In the genomic region with DNA sequence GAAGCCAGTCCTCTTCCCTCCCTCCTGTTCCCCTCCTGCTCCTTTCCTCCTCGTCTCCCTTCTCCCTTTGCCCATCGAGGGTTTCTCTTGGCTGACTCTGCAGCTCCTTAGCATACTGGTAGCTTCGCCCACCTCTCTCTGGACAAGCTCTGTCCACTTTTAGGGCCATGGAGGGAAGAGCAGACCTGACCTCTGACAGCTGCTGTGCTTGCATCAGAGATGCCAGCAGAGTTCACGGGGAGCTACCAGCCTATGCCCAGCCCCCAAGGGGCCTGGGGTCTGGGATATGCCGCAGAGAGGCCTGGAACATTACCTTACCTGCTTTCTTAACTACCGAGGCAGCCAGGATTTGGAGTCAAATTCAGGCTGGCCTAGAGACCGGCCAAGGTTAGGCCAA, we compare ENCODE assay signal across 13 cellular contexts. TPM values are rescaled to one million over a fixed set of nuclear protein-coding genes. Genes with fewer than 3 reads are reported as not detected.
A peak's percentile ranks its signal among the peaks of the same experiment; 100 is the strongest.
DNase-seq lines count a peak whose midpoint lies in the region; ATAC-seq and TF ChIP-seq lines count a peak whose summit lies in the region.
"Had no signal": no experiment of that assay in that cellular context is flagged by ENCODE, and none has a peak within 500 bp of the region (broad histone marks: within the 10 kb centered on the region; RNA-seq: fewer than 3 reads in every experiment).

No MANE protein-coding gene starts in this region.

- H3K4me2 ChIP-seq in GM23248 (ENCODE audit: unreplicated experiment), result no peak overlapping the region
- H3K4me2 ChIP-seq: hepatocyte had no signal

- TF ChIP-seq EP300 in sigmoid colon (IDR thresholded peaks at IDR 0.05), result no peak

- DNase-seq in adipocyte (ENCODE audit: low read depth) (no peak), sigmoid colon (no peak), HAP-1 (ENCODE audit: low spot score in 2 of 2) (no peak), GM23248 (no peak), BE2C (no peak)
- DNase-seq: activated CD4-positive, alpha-beta T cell treated with anti-CD3 and anti-CD28 coated beads, Interleukin-2, amount 50 U/mL, for 4 hours; activated gamma-delta T cell treated with Interleukin-2 at 50 U/mL for 16 hours; transverse colon had no signal

- H3K9me3 ChIP-seq in adipocyte (ENCODE audit: control insufficient read depth, low read length) (no peaks in the 10 kb centered on the region), sigmoid colon (no peaks in the 10 kb centered on the region), HAP-1 (no peaks in the 10 kb centered on the region), GM23248 (ENCODE audit: low read depth) (no peaks in the 10 kb centered on the region), BE2C (no peaks in the 10 kb centered on the region)
- H3K9me3 ChIP-seq: transverse colon had no signal

- no peaks in the 10 kb centered on the region for H3K9me2 ChIP-seq in GM23248 (ENCODE audit: insufficient read depth)

- H3K27me3 ChIP-seq in adipocyte (replicated peaks; ENCODE audit: control insufficient read depth, insufficient read depth, low read length) (no peaks in the 10 kb centered on the region), layer of hippocampus (ENCODE audit: control insufficient read depth, insufficient read depth, low read length) (no peaks in the 10 kb centered on the region), sigmoid colon (no peaks in the 10 kb centered on the region), HAP-1 (ENCODE audit: low read depth) (no peaks in the 10 kb centered on the region), GM23248 (replicated peaks; ENCODE audit: insufficient read depth) (no peaks in the 10 kb centered on the region), BE2C (no peaks in the 10 kb centered on the region)
- H3K27me3 ChIP-seq: transverse colon had no signal

- in situ Hi-C loops in HAP-1 (cut with MboI; ENCODE audit: low sequenced_read_pairs) (no loop called here), GM23248 (cut with MboI) (no loop called here)

- no peaks in the 10 kb centered on the region for H4K20me1 ChIP-seq in GM23248 (ENCODE audit: insufficient read depth)

- peaks cover 13% of the 10 kb centered on the region; the same call in 1 of the 2 replicates for H3F3A ChIP-seq in GM23248 (ENCODE audit: insufficient read depth)

- H3K4me3 ChIP-seq in adipocyte (ENCODE audit: low read length) (no peak overlapping the region), sigmoid colon (no peak overlapping the region), HAP-1 (no peak overlapping the region), GM23248 (no peak overlapping the region), BE2C (ENCODE audit: low read depth, low read length) (no peak overlapping the region)
- H3K4me3 ChIP-seq: hepatocyte, transverse colon had no signal

- H3K9ac ChIP-seq in adipocyte (ENCODE audit: low read length) (peak overlapping the region; percentile 43), GM23248 (no peak overlapping the region)

- WGBS in sigmoid colon, 2 donors, result 83% methylated on average over 7 of the region's 7 CpGs
- WGBS in GM23248 (ENCODE audit: low coverage in 1 of 2, low lambda C conversion rate in 2 of 2, missing lambda C conversion rate in 2 of 2), 2 experiments, result 72% methylated on average over 7 of the region's 7 CpGs

- TF ChIP-seq CTCF in C4-2B (conservative IDR thresholded peaks at IDR 0.05) (no peak), sigmoid colon (IDR thresholded peaks at IDR 0.05) (no peak), BE2C (IDR thresholded peaks at IDR 0.05; ENCODE audit: low read depth, low read length) (no peak)

- peaks cover 78% of the 10 kb centered on the region for H3K36me3 ChIP-seq in adipocyte (ENCODE audit: control insufficient read depth, insufficient read depth, low read length, severe bottlenecking)
- peaks cover 0 to 53% (median 16%) of the 10 kb centered on the region in 4 donors for H3K36me3 ChIP-seq in sigmoid colon
- no peaks in the 10 kb centered on the region; the same call in 1 of the 2 replicates for H3K36me3 ChIP-seq in HAP-1 (replicated peaks)
- H3K36me3 ChIP-seq in GM23248 (ENCODE audit: low read depth), result peaks cover 33% of the 10 kb centered on the region
- H3K36me3 ChIP-seq in BE2C, result no peaks in the 10 kb centered on the region
- H3K36me3 ChIP-seq: transverse colon had no signal

- TF ChIP-seq POLR2A in sigmoid colon (IDR thresholded peaks at IDR 0.05), result no peak

- H3K27ac ChIP-seq in C4-2B (0 out of 2 replicates have a peak overlapping the region, but pooled peaks have one; percentile 0), layer of hippocampus (ENCODE audit: low read depth, low read length) (peak overlapping the region; percentile 85), sigmoid colon (peak overlapping the region; percentile 46 to 97 (median 78)), GM23248 (no peak overlapping the region)

- H3K4me1 ChIP-seq in adipocyte (ENCODE audit: control insufficient read depth, insufficient read depth, low read length) (peaks cover 37% of the 10 kb centered on the region), sigmoid colon (peaks cover 0 to 69% (median 57%) of the 10 kb centered on the region in 4 donors), HAP-1 (no peaks in the 10 kb centered on the region), GM23248 (ENCODE audit: insufficient read depth) (peaks cover 12% of the 10 kb centered on the region), BE2C (peaks cover 32% of the 10 kb centered on the region)

- intact Hi-C loops in sigmoid colon (cut with DNase I), result no loop called here

- no peak for ATAC-seq in HG03039 (IDR thresholded peaks at IDR 0.05; ENCODE audit: unreplicated experiment)
- ATAC-seq: natural killer cell treated with Interleukin-12 subunit alpha and Interleukin-12 subunit beta and Interleukin-15 and Interleukin-18, amount 100 ng/mL, for 72 hours had no signal

- peaks cover 75% of the 10 kb centered on the region for H3K79me2 ChIP-seq in GM23248 (ENCODE audit: insufficient read depth)
- H3K79me2 ChIP-seq: hepatocyte had no signal

- H2AFZ ChIP-seq in GM23248, result no peak overlapping the region
- H2AFZ ChIP-seq: hepatocyte had no signal

RNA-seq across cellular contexts. Expression of gene LYL1, which starts 19.7 kb away (rescaled TPM):
- total RNA-seq in sigmoid colon, result 10 to 100 TPM; 13.0 to 17.8 (median 15.2) TPM
- polyA plus RNA-seq in sigmoid colon (10 to 100 TPM in 1 of 3 donors, 1 to 10 TPM in 2; 3.0 to 18.4 (median 3.7) TPM), GM23248 (2016; fragmentation: Nextera tagmentation; extraction: Ambion mirVana) (0.18 TPM in 1 of 2 replicates, not detected in the other)
- not detected in 2 replicates for total RNA-seq in GM23248 (2014; rRNA removed; shearing (Covaris generic))
- polyA plus RNA-seq in BE2C (2012; ENCODE audit: insufficient read depth, insufficient read length, low read depth), result 75.7 TPM

RNA-seq across cellular contexts. Expression of gene TRMT1, which starts 33.5 kb away (rescaled TPM):
- 10 to 100 TPM; 17.4 to 25.8 (median 21.9) TPM for total RNA-seq in sigmoid colon
- polyA plus RNA-seq in sigmoid colon (10 to 100 TPM in 2 of 3 donors, 1 to 10 TPM in 1; 6.7 to 48.6 (median 10.2) TPM), GM23248 (2016; fragmentation: Nextera tagmentation; extraction: Ambion mirVana) (27.0 and 31.8 TPM in 2 replicates)
- total RNA-seq in GM23248 (2014; rRNA removed; shearing (Covaris generic)), result 30.4 and 33.0 TPM in 2 replicates
- polyA plus RNA-seq in BE2C (2012; ENCODE audit: insufficient read depth, insufficient read length, low read depth), result 98.5 TPM

RNA-seq across cellular contexts. Expression of gene NACC1, which starts 35.1 kb away (rescaled TPM):
- 10 to 100 TPM in 3 of 4 donors, 1 to 10 TPM in 1; 8.1 to 20.5 (median 17.3) TPM for total RNA-seq in sigmoid colon
- polyA plus RNA-seq in sigmoid colon (10 to 100 TPM; 15.0 to 67.2 (median 26.4) TPM), GM23248 (2016; fragmentation: Nextera tagmentation; extraction: Ambion mirVana) (1.4 and 2.6 TPM in 2 replicates)
- 104 and 105 TPM in 2 replicates for total RNA-seq in GM23248 (2014; rRNA removed; shearing (Covaris generic))
- polyA plus RNA-seq in BE2C (2012; ENCODE audit: insufficient read depth, insufficient read length, low read depth), result 97.8 TPM

Comparison
In these comparisons a context has a peak if more than half of its experiments do, and no peak if none do; other contexts are left out.
1. RNA of gene LYL1, which starts 19.7 kb away (total RNA-seq): 13.0 to 17.8 TPM in sigmoid colon; not detected in GM23248; every median in the first group is over 10 times any median in the second.